ENCODE assay signal across 25 cellular contexts in genomic region chr2:204040016-204040415, GRCh38.
"Had no signal": no experiment of that assay in that cellular context is flagged by ENCODE, and none has a peak within 500 bp of the region (broad histone marks: within the 10 kb centered on the region; RNA-seq: fewer than 3 reads in every experiment).

No MANE protein-coding gene starts in this region.

- H3K4me3 ChIP-seq: colonic mucosa, esophagus squamous epithelium, gastrocnemius medialis, heart right ventricle, left lung, lower lobe of right lung had no signal

- H3K9me3 ChIP-seq: colonic mucosa, esophagus squamous epithelium, gastrocnemius medialis, lower lobe of right lung had no signal

- H3K27ac ChIP-seq: colonic mucosa, epithelial cell of prostate, esophagus squamous epithelium, gastrocnemius medialis, heart right ventricle, left lung, lower lobe of right lung had no signal

- H3K27me3 ChIP-seq: colonic mucosa, esophagus squamous epithelium, gastrocnemius medialis, left lung had no signal

- FAIRE-seq: endometrium, kidney had no signal

- H3K4me1 ChIP-seq: colonic mucosa, esophagus squamous epithelium, gastrocnemius medialis, heart right ventricle, left lung, lower lobe of right lung had no signal

- H3K36me3 ChIP-seq: colonic mucosa, esophagus squamous epithelium, gastrocnemius medialis, heart right ventricle, left lung, lower lobe of right lung had no signal

- ATAC-seq: effector memory CD8-positive, alpha-beta T cell; esophagus mucosa; gastrocnemius medialis; heart right ventricle; left lung; left ventricle myocardium superior; lower lobe of right lung had no signal

- DNase-seq: colonic mucosa; cortex of kidney; effector CD8-positive, alpha-beta T cell; effector memory CD8-positive, alpha-beta T cell; endodermal cell; erythroblast; esophagus squamous epithelium; foreskin fibroblast; foreskin melanocyte; gastrocnemius medialis; glutamatergic neuron; head of caudate nucleus; heart right ventricle; hippocampal formation; immature natural killer cell; islet precursor cell; kidney; kidney glomerular epithelial cell; left lung; left ventricle myocardium superior; lower lobe of right lung; mesenchymal stem cell had no signal
